In the genomic region with DNA sequence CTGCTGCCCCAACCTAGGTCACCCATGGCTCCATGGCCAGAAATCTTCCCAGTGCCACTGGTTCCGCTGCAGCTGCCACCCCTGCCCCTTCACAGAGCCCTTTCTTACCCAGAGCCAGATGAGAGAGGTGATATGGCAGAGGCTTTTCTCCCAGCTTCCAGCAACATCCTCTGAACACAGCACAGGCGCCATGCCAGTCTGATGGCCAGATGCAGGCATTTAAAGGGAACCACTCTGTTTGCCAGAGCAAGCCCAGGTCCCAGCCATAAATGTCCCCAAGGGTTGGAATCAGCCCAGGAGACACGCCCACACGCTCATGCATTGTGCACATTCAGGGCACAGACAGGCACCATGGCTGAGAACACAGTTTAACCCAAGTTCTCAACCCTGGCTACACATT, we compare ENCODE assay signal across 17 cellular contexts.
"Had no signal": no experiment of that assay in that cellular context is flagged by ENCODE, and none has a peak within 500 bp of the region (broad histone marks: within the 10 kb centered on the region; RNA-seq: fewer than 3 reads in every experiment).

No MANE protein-coding gene starts in this region.

- DNase-seq: activated CD4-positive, alpha-beta T cell treated with anti-CD3 and anti-CD28 coated beads, Interleukin-2, amount 50 U/mL, for 4 hours; activated gamma-delta T cell; activated T-cell treated with anti-CD3 and anti-CD28 coated beads, Interleukin-2, amount 50 U/mL, for 72 hours; adrenal gland; cortex of kidney; effector CD4-positive, alpha-beta T cell; kidney glomerular epithelial cell; mesenchymal stem cell; naive thymus-derived CD4-positive, alpha-beta T cell; psoas muscle; spleen; stimulated activated naive CD4-positive, alpha-beta T cell; T-helper 17 cell; WERI-Rb-1 had no signal

- H3K4me2 ChIP-seq: neural progenitor cell had no signal

- H3K9me3 ChIP-seq: adrenal gland, breast epithelium, psoas muscle, spleen had no signal

- ATAC-seq: activated T-cell treated with anti-CD3 and anti-CD28 coated beads, Interleukin-2, amount 50 U/mL, for 72 hours; naive thymus-derived CD4-positive, alpha-beta T cell; psoas muscle; sciatic nerve; T-helper 17 cell had no signal

- H3K4me1 ChIP-seq: breast epithelium, spleen had no signal

- H3K4me3 ChIP-seq: adrenal gland, breast epithelium, neural progenitor cell, psoas muscle, spleen had no signal

- H3K9ac ChIP-seq: neural progenitor cell had no signal

- H3K27me3 ChIP-seq: adrenal gland, breast epithelium, neural progenitor cell, spleen had no signal

- H3K36me3 ChIP-seq: adrenal gland, breast epithelium, neural progenitor cell, spleen, WERI-Rb-1 had no signal

- H3K27ac ChIP-seq: adrenal gland, breast epithelium, neural progenitor cell, psoas muscle, spleen, WERI-Rb-1 had no signal

- H2AFZ ChIP-seq: neural progenitor cell had no signal
